1 cellular context compared by ENCODE assay signal in the genomic region with DNA sequence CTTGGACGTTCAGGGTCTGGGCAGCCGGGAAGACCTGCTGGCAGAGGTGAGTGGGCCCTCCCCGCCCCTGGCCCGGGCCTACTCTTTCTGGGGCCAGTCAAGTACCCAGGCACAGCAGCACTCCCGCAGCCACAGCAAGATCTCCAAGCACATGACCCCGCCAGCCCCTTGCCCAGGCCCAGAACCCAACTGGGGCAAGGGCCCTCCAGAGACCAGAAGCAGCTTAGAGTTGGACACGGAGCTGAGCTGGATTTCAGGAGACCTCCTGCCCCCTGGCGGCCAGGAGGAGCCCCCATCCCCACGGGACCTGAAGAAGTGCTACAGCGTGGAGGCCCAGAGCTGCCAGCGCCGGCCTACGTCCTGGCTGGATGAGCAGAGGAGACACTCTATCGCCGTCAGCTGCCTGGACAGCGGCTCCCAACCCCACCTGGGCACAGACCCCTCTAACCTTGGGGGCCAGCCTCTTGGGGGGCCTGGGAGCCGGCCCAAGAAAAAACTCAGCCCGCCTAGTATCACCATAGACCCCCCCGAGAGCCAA.
TF ChIP-seq lines count a peak whose summit lies in the region.

No MANE protein-coding gene starts in this region.

TF ChIP-seq in K562, 482 proteins besides CTCF, POLR2A, EP300 and RAD21 (continued from another document and continues in another):
- TF ChIP-seq ETS1 (conservative IDR thresholded peaks at IDR 0.05; ENCODE audit: control insufficient read depth, low read depth, low read length) (no peak), FOXA3 (CRISPR knock-in tag; conservative IDR thresholded peaks at IDR 0.05 in 1 of 2, IDR thresholded peaks at IDR 0.05 in 1 of 2) (no peak), VEZF1 (CRISPR knock-in tag; IDR thresholded peaks at IDR 0.05) (no peak), ZNF431 (CRISPR knock-in tag; IDR thresholded peaks at IDR 0.05) (no peak), ZNF780A (CRISPR knock-in tag; IDR thresholded peaks at IDR 0.05) (no peak), MXD1 (CRISPR knock-in tag; IDR thresholded peaks at IDR 0.05; ENCODE audit: borderline replicate concordance, poor library complexity, severe bottlenecking) (no peak), ZFP36 (IDR thresholded peaks at IDR 0.05; ENCODE audit: low read depth, low read length, partially characterized antibody) (no peak), CC2D1A (IDR thresholded peaks at IDR 0.05) (0 out of 2 replicates have a peak, but pooled peaks have one; percentile 55), RBM39 (optimal IDR thresholded peaks at IDR 0.05; ENCODE audit: low read depth, low read length) (no peak), CBX2 (IDR thresholded peaks at IDR 0.05; ENCODE audit: insufficient read depth, low read length, poor library complexity, severe bottlenecking) (no peak), CBX5 (IDR thresholded peaks at IDR 0.05; ENCODE audit: borderline replicate concordance, low read depth) (no peak), ZNF395 (CRISPR knock-in tag; IDR thresholded peaks at IDR 0.05) (no peak), ZNF124 (CRISPR knock-in tag; IDR thresholded peaks at IDR 0.05) (no peak), LCOR (CRISPR knock-in tag; IDR thresholded peaks at IDR 0.05) (no peak), ZKSCAN3 (CRISPR knock-in tag; IDR thresholded peaks at IDR 0.05) (no peak), BRF2 (IDR thresholded peaks at IDR 0.05; ENCODE audit: borderline replicate concordance, insufficient read depth, insufficient read length) (no peak), SIRT6 (IDR thresholded peaks at IDR 0.05; ENCODE audit: low read depth, low read length) (no peak), UBTF (IDR thresholded peaks at IDR 0.05; ENCODE audit: borderline replicate concordance in 1 of 2, low read depth in 2 of 2, low read length in 2 of 2) (0 out of 4 replicates have a peak, but pooled peaks of 1 of the 2 experiments have one; percentile 22), RERE (CRISPR knock-in tag; IDR thresholded peaks at IDR 0.05; ENCODE audit: borderline replicate concordance) (no peak), PHTF2 (CRISPR knock-in tag; IDR thresholded peaks at IDR 0.05) (no peak), CAMTA2 (CRISPR knock-in tag; conservative IDR thresholded peaks at IDR 0.05) (no peak), CCAR2 (IDR thresholded peaks at IDR 0.05; ENCODE audit: low read depth, low read length) (no peak), ZNF232 (CRISPR knock-in tag; IDR thresholded peaks at IDR 0.05) (no peak), EGR1 (conservative IDR thresholded peaks at IDR 0.05) (no peak), ZNF224 (CRISPR knock-in tag; IDR thresholded peaks at IDR 0.05) (no peak), SMAD2 (IDR thresholded peaks at IDR 0.05; ENCODE audit: low read depth, low read length) (no peak), NCOR1 (IDR thresholded peaks at IDR 0.05) (no peak), SPI1 (IDR thresholded peaks at IDR 0.05; ENCODE audit: borderline replicate concordance, low read depth, low read length) (no peak), SMAD4 (CRISPR knock-in tag; conservative IDR thresholded peaks at IDR 0.05) (no peak), ZNF830 (CRISPR knock-in tag; IDR thresholded peaks at IDR 0.05) (no peak), CTCFL (IDR thresholded peaks at IDR 0.05; ENCODE audit: borderline replicate concordance, insufficient read depth, low read depth, low read length, poor library complexity, severe bottlenecking) (peak; percentile 84)
- TF ChIP-seq, protein P1, sequence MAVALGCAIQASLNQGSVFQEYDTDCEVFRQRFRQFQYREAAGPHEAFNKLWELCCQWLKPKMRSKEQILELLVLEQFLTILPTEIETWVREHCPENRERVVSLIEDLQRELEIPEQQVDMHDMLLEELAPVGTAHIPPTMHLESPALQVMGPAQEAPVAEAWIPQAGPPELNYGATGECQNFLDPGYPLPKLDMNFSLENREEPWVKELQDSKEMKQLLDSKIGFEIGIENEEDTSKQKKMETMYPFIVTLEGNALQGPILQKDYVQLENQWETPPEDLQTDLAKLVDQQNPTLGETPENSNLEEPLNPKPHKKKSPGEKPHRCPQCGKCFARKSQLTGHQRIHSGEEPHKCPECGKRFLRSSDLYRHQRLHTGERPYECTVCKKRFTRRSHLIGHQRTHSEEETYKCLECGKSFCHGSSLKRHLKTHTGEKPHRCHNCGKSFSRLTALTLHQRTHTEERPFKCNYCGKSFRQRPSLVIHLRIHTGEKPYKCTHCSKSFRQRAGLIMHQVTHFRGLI (CRISPR knock-in tag; IDR thresholded peaks at IDR 0.05), result no peak
- TF ChIP-seq, protein P2, sequence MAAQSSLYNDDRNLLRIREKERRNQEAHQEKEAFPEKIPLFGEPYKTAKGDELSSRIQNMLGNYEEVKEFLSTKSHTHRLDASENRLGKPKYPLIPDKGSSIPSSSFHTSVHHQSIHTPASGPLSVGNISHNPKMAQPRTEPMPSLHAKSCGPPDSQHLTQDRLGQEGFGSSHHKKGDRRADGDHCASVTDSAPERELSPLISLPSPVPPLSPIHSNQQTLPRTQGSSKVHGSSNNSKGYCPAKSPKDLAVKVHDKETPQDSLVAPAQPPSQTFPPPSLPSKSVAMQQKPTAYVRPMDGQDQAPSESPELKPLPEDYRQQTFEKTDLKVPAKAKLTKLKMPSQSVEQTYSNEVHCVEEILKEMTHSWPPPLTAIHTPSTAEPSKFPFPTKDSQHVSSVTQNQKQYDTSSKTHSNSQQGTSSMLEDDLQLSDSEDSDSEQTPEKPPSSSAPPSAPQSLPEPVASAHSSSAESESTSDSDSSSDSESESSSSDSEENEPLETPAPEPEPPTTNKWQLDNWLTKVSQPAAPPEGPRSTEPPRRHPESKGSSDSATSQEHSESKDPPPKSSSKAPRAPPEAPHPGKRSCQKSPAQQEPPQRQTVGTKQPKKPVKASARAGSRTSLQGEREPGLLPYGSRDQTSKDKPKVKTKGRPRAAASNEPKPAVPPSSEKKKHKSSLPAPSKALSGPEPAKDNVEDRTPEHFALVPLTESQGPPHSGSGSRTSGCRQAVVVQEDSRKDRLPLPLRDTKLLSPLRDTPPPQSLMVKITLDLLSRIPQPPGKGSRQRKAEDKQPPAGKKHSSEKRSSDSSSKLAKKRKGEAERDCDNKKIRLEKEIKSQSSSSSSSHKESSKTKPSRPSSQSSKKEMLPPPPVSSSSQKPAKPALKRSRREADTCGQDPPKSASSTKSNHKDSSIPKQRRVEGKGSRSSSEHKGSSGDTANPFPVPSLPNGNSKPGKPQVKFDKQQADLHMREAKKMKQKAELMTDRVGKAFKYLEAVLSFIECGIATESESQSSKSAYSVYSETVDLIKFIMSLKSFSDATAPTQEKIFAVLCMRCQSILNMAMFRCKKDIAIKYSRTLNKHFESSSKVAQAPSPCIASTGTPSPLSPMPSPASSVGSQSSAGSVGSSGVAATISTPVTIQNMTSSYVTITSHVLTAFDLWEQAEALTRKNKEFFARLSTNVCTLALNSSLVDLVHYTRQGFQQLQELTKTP (IDR thresholded peaks at IDR 0.05; ENCODE audit: low read depth in 1 of 2, partially characterized antibody in 2 of 2), result no peak
